ENCODE assay signal across 27 cellular contexts in genomic region chr16:47613251-47613650, GRCh38.
"Had no signal": no experiment of that assay in that cellular context is flagged by ENCODE, and none has a peak within 500 bp of the region (broad histone marks: within the 10 kb centered on the region; RNA-seq: fewer than 3 reads in every experiment).

No MANE protein-coding gene starts in this region.

- H3K4me1 ChIP-seq: testis had no signal

- H3K27ac Mint-ChIP-seq: activated CD8-positive, alpha-beta T cell treated with anti-CD3 and anti-CD28 coated beads, Interleukin-2, amount 10 ng/mL, durations not matched to agents 7 days and 5 days; activated naive CD4-positive, alpha-beta T cell treated with anti-CD3 and anti-CD28 coated beads, Interleukin-2, amount 50 U/mL, for 24 hours; activated T-helper 1 cell treated with anti-CD3 and anti-CD28 coated beads, Interleukin-12 subunit alpha, Interleukin-12 subunit beta, Interleukin-2, Interleukin-4 antibody, amounts not matched to agents 30 ng/mL and 10 ng/mL and 1 ng/mL, durations not matched to agents 14 hours and 24 hours and 36 hours; T-helper 2 cell treated with Interferon-gamma antibody and Interleukin-4, amounts not matched to agents 5 μg/mL and 100 μg/mL, for 36 hours; type B pancreatic cell had no signal

- DNase-seq: activated CD4-positive, alpha-beta T cell treated with anti-CD3 and anti-CD28 coated beads, Interleukin-2, amount 50 U/mL, for 1 hour; activated CD8-positive, alpha-beta T cell treated with anti-CD3 and anti-CD28 coated beads, Interleukin-2, amount 10 ng/mL, durations not matched to agents 7 days and 5 days; activated gamma-delta T cell; aorta; central memory CD4-positive, alpha-beta T cell; dermis blood vessel endothelial cell; effector CD8-positive, alpha-beta T cell; foreskin melanocyte; midbrain; retina; sigmoid colon; stimulated activated CD4-positive, alpha-beta T cell treated with anti-CD3 and anti-CD28 coated beads, Interleukin-15, amount 100 ng/mL, for 24 hours; stimulated activated CD8-positive, alpha-beta memory T cell treated with anti-CD3 and anti-CD28 coated beads, Interleukin-4, amount 100 ng/mL, for 48 hours; stimulated activated naive CD4-positive, alpha-beta T cell; testis had no signal

- H3K9me3 Mint-ChIP-seq: activated naive CD4-positive, alpha-beta T cell treated with anti-CD3 and anti-CD28 coated beads, Interleukin-2, amount 50 U/mL, for 24 hours; activated T-helper 1 cell treated with anti-CD3 and anti-CD28 coated beads, Interleukin-12 subunit alpha, Interleukin-12 subunit beta, Interleukin-2, Interleukin-4 antibody, amounts not matched to agents 30 ng/mL and 10 ng/mL and 1 ng/mL, durations not matched to agents 14 hours and 24 hours and 36 hours; T-helper 2 cell treated with Interferon-gamma antibody and Interleukin-4, amounts not matched to agents 5 μg/mL and 100 μg/mL, for 36 hours; type B pancreatic cell had no signal

- H3K4me3 Mint-ChIP-seq: activated CD8-positive, alpha-beta T cell treated with anti-CD3 and anti-CD28 coated beads, Interleukin-2, amount 10 ng/mL, durations not matched to agents 7 days and 5 days; activated naive CD4-positive, alpha-beta T cell treated with anti-CD3 and anti-CD28 coated beads, Interleukin-2, amount 50 U/mL, for 24 hours; activated T-helper 1 cell treated with anti-CD3 and anti-CD28 coated beads, Interleukin-12 subunit alpha, Interleukin-12 subunit beta, Interleukin-2, Interleukin-4 antibody, amounts not matched to agents 30 ng/mL and 10 ng/mL and 1 ng/mL, durations not matched to agents 14 hours and 24 hours and 36 hours; brain; T-helper 2 cell treated with Interferon-gamma antibody and Interleukin-4, amounts not matched to agents 5 μg/mL and 100 μg/mL, for 36 hours; type B pancreatic cell had no signal

- H3K27me3 Mint-ChIP-seq: activated naive CD4-positive, alpha-beta T cell treated with anti-CD3 and anti-CD28 coated beads, Interleukin-2, amount 50 U/mL, for 24 hours; brain; type B pancreatic cell had no signal

- H3K27ac ChIP-seq: sigmoid colon, testis, VCaP had no signal

- H3K9me3 ChIP-seq: sigmoid colon, testis had no signal

- H3K4me3 ChIP-seq: lung, sigmoid colon, smooth muscle cell, testis had no signal

- H3K27me3 ChIP-seq: sigmoid colon, testis had no signal

- ATAC-seq: activated CD4-positive, CD25-positive, alpha-beta regulatory T cell treated with anti-CD3 and anti-CD28 coated beads, Interleukin-2, amount 50 U/mL, for 24 hours; activated CD8-positive, alpha-beta T cell treated with anti-CD3 and anti-CD28 coated beads, Interleukin-2, amount 10 ng/mL, durations not matched to agents 7 days and 5 days; esophagus mucosa; left lobe of liver; SK-N-SH treated with all-trans-retinoic acid at 6 μM for 48 hours had no signal

- H3K4me2 ChIP-seq: smooth muscle cell had no signal
